In the genomic region with DNA sequence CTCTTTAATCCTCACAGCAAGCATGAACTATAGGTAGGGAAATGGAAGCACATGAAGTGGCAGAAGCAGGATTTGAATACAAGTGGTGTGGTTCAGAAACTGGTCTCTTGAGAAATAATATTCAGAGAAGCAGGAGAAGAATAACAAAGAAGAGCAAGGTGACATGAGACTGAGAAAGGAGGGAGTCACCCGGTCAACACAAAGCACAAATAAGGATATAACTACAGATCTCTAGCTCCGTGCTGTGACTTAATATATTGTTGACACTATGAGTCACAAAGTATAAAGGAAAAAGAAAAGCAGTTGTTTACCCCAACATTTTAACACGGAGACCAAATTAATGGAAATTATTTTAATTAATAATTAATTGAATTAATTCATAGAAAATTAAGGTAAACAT, we compare ENCODE assay signal across 14 cellular contexts.
DNase-seq lines count a peak whose midpoint lies in the region; ATAC-seq and TF ChIP-seq lines count a peak whose summit lies in the region.
"Had no signal": no experiment of that assay in that cellular context is flagged by ENCODE, and none has a peak within 500 bp of the region (broad histone marks: within the 10 kb centered on the region; RNA-seq: fewer than 3 reads in every experiment).

No MANE protein-coding gene starts in this region.

- no peaks in the 10 kb centered on the region for H3K27me3 ChIP-seq in PC-3 (ENCODE audit: low read length)

- no peaks in the 10 kb centered on the region for H3K9me3 ChIP-seq in PC-3 (ENCODE audit: low read length)

- DNase-seq in DMS53 treated with DMSO at 0.1 percent for 48 hours (lab: John Stamatoyannopoulos, UW; ENCODE audit: unreplicated experiment) (peak; percentile 65), PC-3 (peak; percentile 52), epithelial cell of prostate (ENCODE audit: low read depth, low spot score) (peak; percentile 26), renal cortical epithelial cell (ENCODE audit: low read depth) (peak; percentile 15), sciatic nerve (ENCODE audit: low spot score) (no peak)
- DNase-seq in activated naive CD8-positive, alpha-beta T cell treated with anti-CD3 and anti-CD28 coated beads for 36 hours: no peak
- DNase-seq: C1 segment of cervical spinal cord; CD4-positive, alpha-beta T cell; DND-41; GF-D8; HCEC 1CT; HFFc6 had no signal

- H3K9me2 ChIP-seq in PC-3 (replicated peaks; ENCODE audit: low read length): no peaks in the 10 kb centered on the region

- H3K27ac ChIP-seq in PC-3 (ENCODE audit: low read length) (peak overlapping the region; percentile 36), epithelial cell of prostate (peak overlapping the region; percentile 45)

- H3K4me3 Mint-ChIP-seq in activated naive CD8-positive, alpha-beta T cell treated with anti-CD3 and anti-CD28 coated beads for 36 hours: no peak overlapping the region
- H3K4me3 Mint-ChIP-seq: B cell; CD4-positive, alpha-beta T cell; HFFc6 had no signal

- H3K36me3 ChIP-seq in PC-3 (ENCODE audit: low read depth, low read length): no peaks in the 10 kb centered on the region

- intact Hi-C loops in PC-3 (cut with micrococcal nuclease): no loop called here
- intact Hi-C loops in sciatic nerve (cut with DNase I): no loop called here

- H3K4me1 ChIP-seq in PC-3 (ENCODE audit: insufficient read depth, low read length): peaks cover 27% of the 10 kb centered on the region

- POLR2A ChIA-PET in PC-3 (lab: Charles Lee; ENCODE audit: unreplicated experiment): no interaction called here

- no peak for TF ChIP-seq CTCF in PC-3 (conservative IDR thresholded peaks at IDR 0.05; ENCODE audit: low read depth, low read length)

- H3K4me3 ChIP-seq in PC-3 (ENCODE audit: low read length): no peak overlapping the region

- H3K27me3 Mint-ChIP-seq in activated naive CD8-positive, alpha-beta T cell treated with anti-CD3 and anti-CD28 coated beads for 36 hours: peaks cover 6% of the 10 kb centered on the region
- H3K27me3 Mint-ChIP-seq: B cell; CD4-positive, alpha-beta T cell had no signal

- no peaks in the 10 kb centered on the region for H4K20me1 ChIP-seq in PC-3 (ENCODE audit: low read length)

- peak overlapping the region; percentile 57 for H3K4me2 ChIP-seq in PC-3 (ENCODE audit: low read length)

- H3K36me3 Mint-ChIP-seq in activated naive CD8-positive, alpha-beta T cell treated with anti-CD3 and anti-CD28 coated beads for 36 hours: no peaks in the 10 kb centered on the region

- no peak overlapping the region; the same call in 1 of the 2 replicates for H2AFZ ChIP-seq in PC-3 (ENCODE audit: low read length)

- no peaks in the 10 kb centered on the region for H3K4me1 Mint-ChIP-seq in activated naive CD8-positive, alpha-beta T cell treated with anti-CD3 and anti-CD28 coated beads for 36 hours
- H3K4me1 Mint-ChIP-seq: B cell had no signal

- CTCF ChIA-PET in PC-3 (lab: Charles Lee): no interaction called here

- no peaks in the 10 kb centered on the region for H3K9me3 Mint-ChIP-seq in activated naive CD8-positive, alpha-beta T cell treated with anti-CD3 and anti-CD28 coated beads for 36 hours

- no TSS peak for BruUV-seq in PC-3 (replicated peaks; lab: Mats Ljungman, UMichigan)

- H3K79me2 ChIP-seq in PC-3 (ENCODE audit: low read length): no peaks in the 10 kb centered on the region

- ATAC-seq in PC-3: peak; percentile 70
- no peak for ATAC-seq in HG03439 (IDR thresholded peaks at IDR 0.05; ENCODE audit: unreplicated experiment)
- no peak for ATAC-seq in sciatic nerve

- H3K27ac Mint-ChIP-seq in activated naive CD8-positive, alpha-beta T cell treated with anti-CD3 and anti-CD28 coated beads for 36 hours: no peak overlapping the region
- H3K27ac Mint-ChIP-seq: B cell; CD4-positive, alpha-beta T cell; HFFc6 had no signal

- H3F3A ChIP-seq in PC-3 (ENCODE audit: low read length, unreplicated experiment): no peaks in the 10 kb centered on the region

- H3K9ac ChIP-seq in PC-3 (ENCODE audit: low read length): no peak overlapping the region

Comparison
In these comparisons a context has a peak if more than half of its experiments do, and no peak if none do; other contexts are left out.
1. DNase-seq: peak in DMS53 treated with DMSO at 0.1 percent for 48 hours (single experiment), PC-3 (single experiment), epithelial cell of prostate (single experiment) and renal cortical epithelial cell (single experiment); none in activated naive CD8-positive, alpha-beta T cell treated with anti-CD3 and anti-CD28 coated beads for 36 hours (single experiment) and sciatic nerve (single experiment).